ENCODE assay signal across 16 cellular contexts in genomic region chr16:30474684-30475083, GRCh38. TPM values are rescaled to one million over a fixed set of nuclear protein-coding genes. Genes with fewer than 3 reads are reported as not detected.
A peak's percentile ranks its signal among the peaks of the same experiment; 100 is the strongest.
DNase-seq lines count a peak whose midpoint lies in the region; ATAC-seq and TF ChIP-seq lines count a peak whose summit lies in the region.
"Had no signal": no experiment of that assay in that cellular context is flagged by ENCODE, and none has a peak within 500 bp of the region (broad histone marks: within the 10 kb centered on the region; RNA-seq: fewer than 3 reads in every experiment).

No MANE protein-coding gene starts in this region.

- TF ChIP-seq CTCF in activated B cell treated with CpG ODN at 0.5 μM for 24 hours (IDR thresholded peaks at IDR 0.05) = no peak
- TF ChIP-seq CTCF in GM13976 (IDR thresholded peaks at IDR 0.05; ENCODE audit: borderline replicate concordance, control extremely low read depth, extremely low read depth, insufficient read depth, missing control alignments) = no peak

- POLR2A ChIA-PET in activated B cell treated with CpG ODN at 0.5 μM for 24 hours (lab: Charles Lee) = interaction anchor here (0.6 to 11.0 kb wide), 9 partner anchors 17 to 92 kb away, joined by 3 to 421 read pairs (median 9); partner anchors contain the start of genes SEPHS2, SEPTIN1, ZNF747 and ZNF764

- in situ Hi-C loops in GM13976 (cut with MboI; ENCODE audit: low sequenced_read_pairs, unreplicated experiment) = no loop called here

- H3K4me1 Mint-ChIP-seq in activated naive CD4-positive, alpha-beta T cell treated with anti-CD3 and anti-CD28 coated beads, Interleukin-2, amount 10 ng/mL, durations not matched to agents 7 days and 5 days = peaks cover 79% of the 10 kb centered on the region
- peaks cover 71% of the 10 kb centered on the region for H3K4me1 Mint-ChIP-seq in activated B cell treated with CpG ODN at 0.5 μM for 24 hours
- H3K4me1 Mint-ChIP-seq in effector memory CD8-positive, alpha-beta T cell (ENCODE audit: low read depth in 2 of 2) = peaks cover 52 to 67% of the 10 kb centered on the region in 2 donors
- peaks cover 46 to 81% of the 10 kb centered on the region in 2 donors for H3K4me1 Mint-ChIP-seq in stimulated activated naive B cell treated with anti-CD40 and anti-IgM and Interleukin-4, amounts not matched to agents 10 μg/mL and 1 μg/mL and 100 μg/mL, for 72 hours

- no peaks in the 10 kb centered on the region for H3K9me3 Mint-ChIP-seq in activated naive CD4-positive, alpha-beta T cell treated with anti-CD3 and anti-CD28 coated beads, Interleukin-2, amount 10 ng/mL, durations not matched to agents 7 days and 5 days
- H3K9me3 Mint-ChIP-seq in activated B cell treated with CpG ODN at 0.5 μM for 24 hours = no peaks in the 10 kb centered on the region
- peaks cover 2 to 7% of the 10 kb centered on the region in 2 donors for H3K9me3 Mint-ChIP-seq in effector memory CD8-positive, alpha-beta T cell
- H3K9me3 Mint-ChIP-seq in stimulated activated naive B cell treated with anti-CD40 and anti-IgM and Interleukin-4, amounts not matched to agents 10 μg/mL and 1 μg/mL and 100 μg/mL, for 72 hours = peaks cover 0 to 3% of the 10 kb centered on the region in 2 donors

- peak overlapping the region; percentile 85 for H3K27ac Mint-ChIP-seq in activated naive CD4-positive, alpha-beta T cell treated with anti-CD3 and anti-CD28 coated beads, Interleukin-2, amount 10 ng/mL, durations not matched to agents 7 days and 5 days
- H3K27ac Mint-ChIP-seq in activated B cell treated with CpG ODN at 0.5 μM for 24 hours = peak overlapping the region; percentile 61
- H3K27ac Mint-ChIP-seq in effector memory CD8-positive, alpha-beta T cell = peak overlapping the region; percentile 95 to 96
- H3K27ac Mint-ChIP-seq in stimulated activated naive B cell treated with anti-CD40 and anti-IgM and Interleukin-4, amounts not matched to agents 10 μg/mL and 1 μg/mL and 100 μg/mL, for 72 hours = peak overlapping the region; percentile 89

- peak overlapping the region; percentile 99 for H3K4me3 Mint-ChIP-seq in activated naive CD4-positive, alpha-beta T cell treated with anti-CD3 and anti-CD28 coated beads, Interleukin-2, amount 10 ng/mL, durations not matched to agents 7 days and 5 days
- peak overlapping the region; percentile 52 for H3K4me3 Mint-ChIP-seq in activated B cell treated with CpG ODN at 0.5 μM for 24 hours
- peak overlapping the region; percentile 99 for H3K4me3 Mint-ChIP-seq in effector memory CD8-positive, alpha-beta T cell
- peak overlapping the region; percentile 95 to 99 for H3K4me3 Mint-ChIP-seq in stimulated activated naive B cell treated with anti-CD40 and anti-IgM and Interleukin-4, amounts not matched to agents 10 μg/mL and 1 μg/mL and 100 μg/mL, for 72 hours

- no peak for DNase-seq in activated naive CD4-positive, alpha-beta T cell treated with anti-CD3 and anti-CD28 coated beads, Interleukin-2, amount 10 ng/mL, durations not matched to agents 7 days and 5 days
- DNase-seq in activated naive CD4-positive, alpha-beta T cell treated with anti-CD3 and anti-CD28 coated beads, Interleukin-2, amount 50 U/mL, for 16 hours = no peak
- DNase-seq in activated B cell treated with CpG ODN at 0.5 μM for 24 hours (no peak), GM13976 (ENCODE audit: low spot score) (no peak), NCI-H2081 (lab: John Stamatoyannopoulos, UW) (no peak)
- no peak for DNase-seq in effector memory CD8-positive, alpha-beta T cell
- DNase-seq in stimulated activated naive B cell treated with anti-CD40 and anti-IgM and Interleukin-4, amounts not matched to agents 10 μg/mL and 1 μg/mL and 100 μg/mL, for 72 hours = no peak
- DNase-seq: activated CD4-positive, CD25-positive, alpha-beta regulatory T cell; aorta; cerebellar nuclear complex; GM23248; mesenchymal stem cell; MG63; SHP77 had no signal

- H3K36me3 Mint-ChIP-seq in activated naive CD4-positive, alpha-beta T cell treated with anti-CD3 and anti-CD28 coated beads, Interleukin-2, amount 10 ng/mL, durations not matched to agents 7 days and 5 days = peaks cover 61% of the 10 kb centered on the region
- peaks cover 42% of the 10 kb centered on the region for H3K36me3 Mint-ChIP-seq in activated B cell treated with CpG ODN at 0.5 μM for 24 hours (ENCODE audit: low read depth)
- peaks cover 80% of the 10 kb centered on the region for H3K36me3 Mint-ChIP-seq in effector memory CD8-positive, alpha-beta T cell (ENCODE audit: insufficient read depth)
- peaks cover 54 to 55% of the 10 kb centered on the region in 2 donors for H3K36me3 Mint-ChIP-seq in stimulated activated naive B cell treated with anti-CD40 and anti-IgM and Interleukin-4, amounts not matched to agents 10 μg/mL and 1 μg/mL and 100 μg/mL, for 72 hours

- ATAC-seq in activated B cell treated with CpG ODN at 0.5 μM for 24 hours (ENCODE audit: low read depth) (no peak), HG03521 (IDR thresholded peaks at IDR 0.05; ENCODE audit: unreplicated experiment) (no peak)
- ATAC-seq in effector memory CD8-positive, alpha-beta T cell (replicated peaks) = no peak
- ATAC-seq in stimulated activated naive B cell treated with anti-CD40 and anti-IgM and Interleukin-4, amounts not matched to agents 10 μg/mL and 1 μg/mL and 100 μg/mL, for 72 hours (replicated peaks) = no peak

- CTCF ChIA-PET in activated naive CD4-positive, alpha-beta T cell treated with anti-CD3 and anti-CD28 coated beads, Interleukin-2, amount 10 ng/mL, durations not matched to agents 7 days and 5 days (lab: Charles Lee) = interaction anchor here (1.0 to 7.1 kb wide), 7 partner anchors 17 to 45 kb away, joined by 3 to 57 read pairs (median 12); partner anchors contain the start of gene DCTPP1
- CTCF ChIA-PET in activated B cell treated with CpG ODN at 0.5 μM for 24 hours (lab: Charles Lee) = interaction anchor here (1.2 kb wide), 1 partner anchor 16 kb away, joined by 3 read pairs; no protein-coding TSS in a partner anchor

- no peaks in the 10 kb centered on the region for H3K27me3 Mint-ChIP-seq in activated naive CD4-positive, alpha-beta T cell treated with anti-CD3 and anti-CD28 coated beads, Interleukin-2, amount 10 ng/mL, durations not matched to agents 7 days and 5 days
- no peaks in the 10 kb centered on the region for H3K27me3 Mint-ChIP-seq in activated B cell treated with CpG ODN at 0.5 μM for 24 hours
- H3K27me3 Mint-ChIP-seq in effector memory CD8-positive, alpha-beta T cell = no peaks in the 10 kb centered on the region
- H3K27me3 Mint-ChIP-seq in stimulated activated naive B cell treated with anti-CD40 and anti-IgM and Interleukin-4, amounts not matched to agents 10 μg/mL and 1 μg/mL and 100 μg/mL, for 72 hours = no peaks in the 10 kb centered on the region

- intact Hi-C loops in activated B cell treated with CpG ODN at 0.5 μM for 24 hours (cut with micrococcal nuclease) = no loop called here

RNA-seq across cellular contexts. Expression of gene ITGAL, which starts 2.1 kb away (rescaled TPM):
- 216 and 240 TPM in 2 replicates for total RNA-seq in activated B cell treated with CpG ODN at 0.5 μM for 24 hours
- total RNA-seq: G401 had no signal

RNA-seq across cellular contexts. Expression of gene SEPHS2, which starts 29.0 kb away (rescaled TPM):
- total RNA-seq in activated B cell treated with CpG ODN at 0.5 μM for 24 hours = 79.1 and 80.0 TPM in 2 replicates

RNA-seq across cellular contexts. Expression of gene DCTPP1, which starts 44.9 kb away (rescaled TPM):
- 66.7 and 81.5 TPM in 2 replicates for total RNA-seq in activated B cell treated with CpG ODN at 0.5 μM for 24 hours

RNA-seq across cellular contexts. Expression of gene ZNF768, which starts 51.7 kb away (rescaled TPM):
- 29.2 and 30.7 TPM in 2 replicates for total RNA-seq in activated B cell treated with CpG ODN at 0.5 μM for 24 hours

RNA-seq across cellular contexts. Expression of gene ZNF747, which starts 60.0 kb away (rescaled TPM):
- total RNA-seq in activated B cell treated with CpG ODN at 0.5 μM for 24 hours = 16.3 and 21.6 TPM in 2 replicates
- total RNA-seq: G401 had no signal
